23 cellular contexts compared by ENCODE assay signal in genomic region chr19:30673336-30673735, GRCh38.
A peak's percentile ranks its signal among the peaks of the same experiment; 100 is the strongest.
DNase-seq lines count a peak whose midpoint lies in the region; ATAC-seq and TF ChIP-seq lines count a peak whose summit lies in the region.
"Had no signal": no experiment of that assay in that cellular context is flagged by ENCODE, and none has a peak within 500 bp of the region (broad histone marks: within the 10 kb centered on the region; RNA-seq: fewer than 3 reads in every experiment).

No MANE protein-coding gene starts in this region.

- no peak overlapping the region for H3K4me3 ChIP-seq in stomach
- H3K4me3 ChIP-seq: BLaER1 had no signal

- intact Hi-C loops in stomach (cut with DNase I; ENCODE audit: low total_unique reads): no loop called here
- intact Hi-C loops in activated CD4-positive, alpha-beta T cell treated with anti-CD3 and anti-CD28 coated beads, Interleukin-2, amount 10 ng/mL, durations not matched to agents 24 days and 14 days (cut with micrococcal nuclease): no loop called here

- no peak for TF ChIP-seq EP300 in stomach (IDR thresholded peaks at IDR 0.05)

- H3K36me3 Mint-ChIP-seq in activated CD4-positive, alpha-beta T cell treated with anti-CD3 and anti-CD28 coated beads, Interleukin-2, amount 10 ng/mL, durations not matched to agents 24 days and 14 days (ENCODE audit: low read depth): no peaks in the 10 kb centered on the region
- H3K36me3 Mint-ChIP-seq: CD14-positive monocyte; CD4-positive, alpha-beta memory T cell; CD4-positive, CD25-positive, alpha-beta regulatory T cell; CD8-positive, alpha-beta memory T cell had no signal

- H3K36me3 ChIP-seq in stomach: no peaks in the 10 kb centered on the region
- H3K36me3 ChIP-seq: BE2C, BLaER1 had no signal

- peak; percentile 42 for DNase-seq in islet precursor cell
- peak; percentile 53 for DNase-seq in mesenteric fat pad (ENCODE audit: low spot score)
- DNase-seq in stomach: peak; percentile 14
- DNase-seq in activated CD4-positive, alpha-beta T cell treated with anti-CD3 and anti-CD28 coated beads, Interleukin-2, amount 10 ng/mL, durations not matched to agents 24 days and 14 days: no peak
- DNase-seq in G401 (ENCODE audit: low spot score): no peak
- DNase-seq: 8988T; ACHN; BE2C; C1 segment of cervical spinal cord; CD4-positive, alpha-beta memory T cell; CD4-positive, CD25-positive, alpha-beta regulatory T cell; CD8-positive, alpha-beta memory T cell; COR-L47; DMS 273 treated with DMSO at 0.1 percent for 48 hours; DMS153; DMS53; DMS79; DND-41; EL; GF-D8 had no signal

- H3K4me3 Mint-ChIP-seq in activated CD4-positive, alpha-beta T cell treated with anti-CD3 and anti-CD28 coated beads, Interleukin-2, amount 10 ng/mL, durations not matched to agents 24 days and 14 days: no peak overlapping the region
- H3K4me3 Mint-ChIP-seq: CD14-positive monocyte; CD4-positive, alpha-beta memory T cell; CD4-positive, CD25-positive, alpha-beta regulatory T cell; CD8-positive, alpha-beta memory T cell had no signal

- no peak for TF ChIP-seq CTCF in stomach (IDR thresholded peaks at IDR 0.05)

- 77 to 88% (median 83%) methylated on average over 8 of the region's 8 CpGs for WGBS in stomach, 5 donors

- peaks cover 3 to 30% (median 14%) of the 10 kb centered on the region in 3 donors for H3K27me3 ChIP-seq in stomach
- H3K27me3 ChIP-seq: BE2C, BLaER1 had no signal

- H3K4me1 ChIP-seq in stomach: peaks cover 3 to 12% (median 6%) of the 10 kb centered on the region in 4 donors
- H3K4me1 ChIP-seq: BE2C had no signal

- TF ChIP-seq POLR2A in stomach (IDR thresholded peaks at IDR 0.05): no peak

- ATAC-seq in HG03469 (IDR thresholded peaks at IDR 0.05; ENCODE audit: unreplicated experiment): no peak

- in situ Hi-C loops in G401 (cut with HindIII; ENCODE audit: low sequenced_read_pairs): no loop called here

- no peaks in the 10 kb centered on the region for H3K4me1 Mint-ChIP-seq in activated CD4-positive, alpha-beta T cell treated with anti-CD3 and anti-CD28 coated beads, Interleukin-2, amount 10 ng/mL, durations not matched to agents 24 days and 14 days
- H3K4me1 Mint-ChIP-seq: CD14-positive monocyte; CD4-positive, alpha-beta memory T cell; CD4-positive, CD25-positive, alpha-beta regulatory T cell; CD8-positive, alpha-beta memory T cell had no signal

- no peaks in the 10 kb centered on the region for H3K27me3 Mint-ChIP-seq in activated CD4-positive, alpha-beta T cell treated with anti-CD3 and anti-CD28 coated beads, Interleukin-2, amount 10 ng/mL, durations not matched to agents 24 days and 14 days

- no peaks in the 10 kb centered on the region for H3K9me3 ChIP-seq in stomach
- H3K9me3 ChIP-seq: BE2C, BLaER1 had no signal

- no peak overlapping the region for H3K27ac ChIP-seq in stomach
- H3K27ac ChIP-seq: BLaER1 had no signal

- no peaks in the 10 kb centered on the region for H3K9me3 Mint-ChIP-seq in activated CD4-positive, alpha-beta T cell treated with anti-CD3 and anti-CD28 coated beads, Interleukin-2, amount 10 ng/mL, durations not matched to agents 24 days and 14 days
- H3K9me3 Mint-ChIP-seq: CD14-positive monocyte; CD4-positive, CD25-positive, alpha-beta regulatory T cell had no signal

- H3K27ac Mint-ChIP-seq in activated CD4-positive, alpha-beta T cell treated with anti-CD3 and anti-CD28 coated beads, Interleukin-2, amount 10 ng/mL, durations not matched to agents 24 days and 14 days: no peak overlapping the region
- H3K27ac Mint-ChIP-seq: CD14-positive monocyte; CD4-positive, alpha-beta memory T cell; CD8-positive, alpha-beta memory T cell had no signal

Comparison
In these comparisons a context has a peak if more than half of its experiments do, and no peak if none do; other contexts are left out.
1. DNase-seq: peak in islet precursor cell (single experiment), mesenteric fat pad (single experiment) and stomach (single experiment); none in activated CD4-positive, alpha-beta T cell treated with anti-CD3 and anti-CD28 coated beads, Interleukin-2, amount 10 ng/mL, durations not matched to agents 24 days and 14 days (single experiment) and G401 (single experiment).